Comparison of ENCODE assay signal across 11 cellular contexts in the genomic region with DNA sequence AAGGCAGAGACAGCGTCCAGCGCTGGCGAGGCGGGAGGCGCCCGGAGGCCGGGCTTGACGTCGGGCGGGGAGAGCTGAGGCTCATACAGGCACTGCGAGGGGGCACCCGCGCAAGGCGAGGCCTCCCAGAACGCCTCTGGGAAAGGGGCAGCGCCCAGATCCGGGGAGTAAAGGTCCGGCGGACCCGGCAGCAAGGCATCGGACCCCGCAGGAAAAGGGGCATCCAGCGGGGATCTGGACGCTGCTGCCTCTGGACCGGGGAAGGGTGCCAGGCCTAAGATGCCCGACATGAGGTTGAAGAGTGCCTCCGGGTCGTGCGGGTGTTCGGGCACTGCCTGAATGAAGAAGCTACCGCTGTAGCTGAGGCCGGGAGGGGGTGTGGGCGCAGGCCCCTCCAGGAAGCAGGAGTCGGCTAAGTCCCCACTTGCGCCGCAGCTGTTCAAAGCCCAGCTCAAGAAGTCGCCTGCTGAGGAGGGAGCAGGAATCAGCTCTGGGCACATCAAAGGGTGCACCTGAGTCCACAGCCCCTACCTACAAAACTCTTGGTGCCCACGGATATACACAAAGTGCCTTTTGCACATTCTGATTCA. TPM values are rescaled to one million over a fixed set of nuclear protein-coding genes. Genes with fewer than 3 reads are reported as not detected.
DNase-seq lines count a peak whose midpoint lies in the region; ATAC-seq, FAIRE-seq and TF ChIP-seq lines count a peak whose summit lies in the region.
"Had no signal": no experiment of that assay in that cellular context is flagged by ENCODE, and none has a peak within 500 bp of the region (broad histone marks: within the 10 kb centered on the region; RNA-seq: fewer than 3 reads in every experiment).

No MANE protein-coding gene starts in this region.

- peaks cover 57% of the 10 kb centered on the region for H3K27me3 Mint-ChIP-seq in CD8-positive, alpha-beta T cell (ENCODE audit: low read depth)
- peaks cover 35% of the 10 kb centered on the region for H3K27me3 Mint-ChIP-seq in activated B cell treated with CpG ODN at 0.5 μM for 24 hours

- TF ChIP-seq POLR2A in A549 (IDR thresholded peaks at IDR 0.05; ENCODE audit: low read length) (no peak), GM12892 (IDR thresholded peaks at IDR 0.05; ENCODE audit: low read depth, low read length) (no peak)

- no peak overlapping the region for H3K27ac Mint-ChIP-seq in CD8-positive, alpha-beta T cell
- no peak overlapping the region for H3K27ac Mint-ChIP-seq in activated B cell treated with CpG ODN at 0.5 μM for 24 hours

- intact Hi-C loops in CD8-positive, alpha-beta T cell (cut with DNase I, micrococcal nuclease) = loop anchor here (2.0 to 10.0 kb wide), 7 partner anchors 60 to 1665 kb away; a partner anchor contains a TSS
- intact Hi-C loops in activated B cell treated with CpG ODN at 0.5 μM for 24 hours (cut with micrococcal nuclease) = loop anchor here (5.0 to 10.0 kb wide), 4 partner anchors 40 to 1148 kb away; a partner anchor contains a TSS

- H3K4me2 ChIP-seq in A549 = peak overlapping the region; percentile 95

- H3K4me3 ChIP-seq in A549 = peak overlapping the region; percentile 58; the same call in 2 of the 3 replicates
- no peak overlapping the region for H3K4me3 ChIP-seq in CD8-positive, alpha-beta T cell (ENCODE audit: low read depth, low read length)
- H3K4me3 ChIP-seq in iPS DF 6.9 (ENCODE audit: low read length) = peak overlapping the region; percentile 30; the same call in 1 of the 2 replicates

- H3K4me1 ChIP-seq in A549 (peaks cover 18% of the 10 kb centered on the region; the same call in 2 of the 3 replicates), iPS DF 6.9 (ENCODE audit: control insufficient read depth, insufficient read depth, low read length) (peaks cover 3% of the 10 kb centered on the region; the same call in 1 of the 2 replicates)
- H3K4me1 ChIP-seq in CD8-positive, alpha-beta T cell (ENCODE audit: insufficient read depth, low read length) = peaks cover 26% of the 10 kb centered on the region

- no peak for TF ChIP-seq CTCF in A549 (IDR thresholded peaks at IDR 0.05)
- TF ChIP-seq CTCF in CD8-positive, alpha-beta T cell (IDR thresholded peaks at IDR 0.05) = no peak
- TF ChIP-seq CTCF in activated B cell treated with CpG ODN at 0.5 μM for 24 hours (IDR thresholded peaks at IDR 0.05) = no peak

- no peak for TF ChIP-seq RAD21 in A549 (conservative IDR thresholded peaks at IDR 0.05 in 1 of 2, IDR thresholded peaks at IDR 0.05 in 1 of 2)

- H3K36me3 Mint-ChIP-seq in CD8-positive, alpha-beta T cell = no peaks in the 10 kb centered on the region
- H3K36me3 Mint-ChIP-seq in activated B cell treated with CpG ODN at 0.5 μM for 24 hours (ENCODE audit: low read depth) = no peaks in the 10 kb centered on the region

- ATAC-seq in A549 = peak in 1 of 2 experiments; percentile 17; a peak in 3 of 6 replicates
- no peak for ATAC-seq in CD8-positive, alpha-beta T cell
- ATAC-seq in activated B cell treated with CpG ODN at 0.5 μM for 24 hours (ENCODE audit: low read depth) = no peak
- ATAC-seq: HCT116 had no signal

- TF ChIP-seq EP300 in A549 (IDR thresholded peaks at IDR 0.05) = no peak

- H3K9me3 ChIP-seq in A549 = peaks cover 5% of the 10 kb centered on the region; the same call in 2 of the 3 replicates
- H3K9me3 ChIP-seq in CD8-positive, alpha-beta T cell (ENCODE audit: low read length) = no peaks in the 10 kb centered on the region
- H3K9me3 ChIP-seq in iPS DF 6.9 (ENCODE audit: control insufficient read depth, insufficient read depth, low read length) = no peaks in the 10 kb centered on the region

- FAIRE-seq in A549 (lab: Jason Lieb, UNC) (no peak), GM12892 (lab: Jason Lieb, UNC) (no peak)

- WGBS in A549 (ENCODE audit: missing lambda C conversion rate) = 0% methylated on average over 5 of the region's 38 CpGs
- WGBS in iPS DF 6.9 (ENCODE audit: insufficient coverage, insufficient read length) = no CpG with 5 or more reads among the region's 38 CpGs

- peaks cover 33% of the 10 kb centered on the region for H3K27me3 ChIP-seq in CD8-positive, alpha-beta T cell (ENCODE audit: insufficient read depth, low read length)
- H3K27me3 ChIP-seq in iPS DF 6.9 (ENCODE audit: control insufficient read depth, insufficient read depth, low read length) = peaks cover 25% of the 10 kb centered on the region

- POLR2A ChIA-PET in A549 (lab: Yijun Ruan, JAX) = no interaction called here
- POLR2A ChIA-PET in CD8-positive, alpha-beta T cell (lab: Charles Lee) = interaction anchor here (1.6 to 3.9 kb wide), 2 partner anchors 59 to 93 kb away, joined by 4 to 16 read pairs; a partner anchor contains a TSS
- POLR2A ChIA-PET in activated B cell treated with CpG ODN at 0.5 μM for 24 hours (lab: Charles Lee) = no interaction called here

- no peak overlapping the region for H3K27ac ChIP-seq in A549
- H3K27ac ChIP-seq in CD8-positive, alpha-beta T cell (ENCODE audit: low read depth, low read length) = no peak overlapping the region
- no peak overlapping the region for H3K27ac ChIP-seq in iPS DF 6.9 (ENCODE audit: low read length)

- H3K9me3 Mint-ChIP-seq in CD8-positive, alpha-beta T cell = no peaks in the 10 kb centered on the region
- H3K9me3 Mint-ChIP-seq in activated B cell treated with CpG ODN at 0.5 μM for 24 hours = no peaks in the 10 kb centered on the region

- peaks cover 14% of the 10 kb centered on the region for H3K4me1 Mint-ChIP-seq in CD8-positive, alpha-beta T cell (ENCODE audit: low read depth)
- H3K4me1 Mint-ChIP-seq in activated B cell treated with CpG ODN at 0.5 μM for 24 hours = peaks cover 28% of the 10 kb centered on the region

- DNase-seq in A549 (ENCODE audit: low read depth in 1 of 2, low spot score in 1 of 2) (no peak), activated B cell treated with CpG ODN at 0.5 μM for 24 hours (no peak), iPS DF 6.9 (ENCODE audit: low read depth, low spot score) (no peak), GM12892 (ENCODE audit: insufficient read length) (no peak), EL (no peak), NCI-H1092 (lab: John Stamatoyannopoulos, UW) (no peak)
- peak in 1 of 7 experiments; percentile 7 for DNase-seq in CD8-positive, alpha-beta T cell
- DNase-seq in stimulated activated CD8-positive, alpha-beta memory T cell treated with anti-CD3 and anti-CD28 coated beads, Interleukin-4, amount 100 ng/mL, for 48 hours = no peak
- DNase-seq: MV-4-11 had no signal

- H3K4me3 Mint-ChIP-seq in CD8-positive, alpha-beta T cell = peak overlapping the region; percentile 71
- peak overlapping the region; percentile 52 for H3K4me3 Mint-ChIP-seq in activated B cell treated with CpG ODN at 0.5 μM for 24 hours

- CTCF ChIA-PET in A549 (lab: Yijun Ruan, JAX) (interaction anchor here (0.9 to 8.9 kb wide), 10 partner anchors 8 to 115 kb away, joined by 3 to 107 read pairs (median 8); a partner anchor contains a TSS), activated B cell treated with CpG ODN at 0.5 μM for 24 hours (lab: Charles Lee) (no interaction called here)
- CTCF ChIA-PET in CD8-positive, alpha-beta T cell (lab: Charles Lee) = no interaction called here

- no peaks in the 10 kb centered on the region for H3K36me3 ChIP-seq in CD8-positive, alpha-beta T cell (ENCODE audit: insufficient read depth, low read length)
- no peaks in the 10 kb centered on the region for H3K36me3 ChIP-seq in iPS DF 6.9 (ENCODE audit: control insufficient read depth, insufficient read depth, low read length)

TF ChIP-seq in A549, 52 proteins besides CTCF, POLR2A, EP300 and RAD21 (continues in another document):
- TF ChIP-seq RARB (CRISPR knock-in tag; IDR thresholded peaks at IDR 0.05) = no peak
- no peak for TF ChIP-seq TP53 (CRISPR knock-in tag; IDR thresholded peaks at IDR 0.05)
- TF ChIP-seq, protein P1, sequence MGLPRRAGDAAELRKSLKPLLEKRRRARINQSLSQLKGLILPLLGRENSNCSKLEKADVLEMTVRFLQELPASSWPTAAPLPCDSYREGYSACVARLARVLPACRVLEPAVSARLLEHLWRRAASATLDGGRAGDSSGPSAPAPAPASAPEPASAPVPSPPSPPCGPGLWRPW (IDR thresholded peaks at IDR 0.05) = no peak
- no peak for TF ChIP-seq MAFK (IDR thresholded peaks at IDR 0.05; ENCODE audit: partially characterized antibody)

RNA-seq across cellular contexts. Expression of a gene that starts 0.9 kb away (rescaled TPM):
- polyA plus RNA-seq in A549 (2011; rRNA removed) (0.03 TPM in 1 of 2 replicates, not detected in the other), A549 (2017; fragmentation: RNase III; extraction: RNeasy Plus Mini Kit Qiagen cat#74134 plus additional on column Dnase treatment) (not detected in 3 replicates)
- 0.05 and 0.12 TPM in 2 replicates for polyA plus RNA-seq in A549 (2012; cell fraction: cytosol; rRNA removed)
- polyA plus RNA-seq in A549 (2012; cell fraction: nucleus; rRNA removed) = 0.18 and 0.26 TPM in 2 replicates
- 0.10 TPM in 1 of 2 replicates, not detected in the other for polyA minus RNA-seq in A549 (2011; rRNA and poly(A)+ RNA removed)
- under 1 TPM; 0.14 to 0.22 TPM for total RNA-seq in CD8-positive, alpha-beta T cell
- total RNA-seq in activated B cell treated with CpG ODN at 0.5 μM for 24 hours = 0.20 TPM in 1 of 2 replicates, not detected in the other
- not detected for polyA plus RNA-seq in GM12892 (2012; ENCODE audit: missing spikeins)
- total RNA-seq: lower leg skin had no signal

RNA-seq across cellular contexts. Expression of a gene that starts 8.1 kb away (rescaled TPM):
- polyA plus RNA-seq in A549 (2011; rRNA removed) = 3.2 and 4.8 TPM in 2 replicates
- polyA plus RNA-seq in A549 (2012; cell fraction: cytosol; rRNA removed) = 2.9 and 4.4 TPM in 2 replicates
- 12.7 and 13.0 TPM in 2 replicates for polyA plus RNA-seq in A549 (2012; cell fraction: nucleus; rRNA removed)
- polyA plus RNA-seq in A549 (2017; fragmentation: RNase III; extraction: RNeasy Plus Mini Kit Qiagen cat#74134 plus additional on column Dnase treatment) = 5.0 to 7.0 TPM (median 6.4 TPM) in 3 replicates
- polyA minus RNA-seq in A549 (2011; rRNA and poly(A)+ RNA removed) = 4.7 and 5.1 TPM in 2 replicates
- 10 to 100 TPM; 22.1 to 23.6 TPM for total RNA-seq in CD8-positive, alpha-beta T cell
- 21.4 and 25.7 TPM in 2 replicates for total RNA-seq in activated B cell treated with CpG ODN at 0.5 μM for 24 hours
- polyA plus RNA-seq in GM12892 (2012; ENCODE audit: missing spikeins) = 17.7 TPM

RNA-seq across cellular contexts. Expression of a gene that starts 58.3 kb away (rescaled TPM):
- polyA plus RNA-seq in A549 (2011; rRNA removed) (685 and 775 TPM in 2 replicates), A549 (2017; fragmentation: RNase III; extraction: RNeasy Plus Mini Kit Qiagen cat#74134 plus additional on column Dnase treatment) (750 to 850 TPM (median 838 TPM) in 3 replicates)
- 758 and 765 TPM in 2 replicates for polyA plus RNA-seq in A549 (2012; cell fraction: cytosol; rRNA removed)
- polyA plus RNA-seq in A549 (2012; cell fraction: nucleus; rRNA removed) = 705 and 733 TPM in 2 replicates
- 729 and 802 TPM in 2 replicates for polyA minus RNA-seq in A549 (2011; rRNA and poly(A)+ RNA removed)
- 10 to 100 TPM; 93.1 to 96.3 TPM for total RNA-seq in CD8-positive, alpha-beta T cell
- total RNA-seq in activated B cell treated with CpG ODN at 0.5 μM for 24 hours = 295 and 307 TPM in 2 replicates
- polyA plus RNA-seq in GM12892 (2012; ENCODE audit: missing spikeins) = 400 TPM

RNA-seq across cellular contexts. Expression of a gene that starts 59.4 kb away (rescaled TPM):
- polyA plus RNA-seq in A549 (2011; rRNA removed) (9.5 and 11.2 TPM in 2 replicates), A549 (2017; fragmentation: RNase III; extraction: RNeasy Plus Mini Kit Qiagen cat#74134 plus additional on column Dnase treatment) (12.1 to 13.9 TPM (median 12.4 TPM) in 3 replicates)
- 19.3 and 26.0 TPM in 2 replicates for polyA plus RNA-seq in A549 (2012; cell fraction: cytosol; rRNA removed)
- polyA plus RNA-seq in A549 (2012; cell fraction: nucleus; rRNA removed) = 11.1 and 12.5 TPM in 2 replicates
- 12.2 and 14.2 TPM in 2 replicates for polyA minus RNA-seq in A549 (2011; rRNA and poly(A)+ RNA removed)
- 1 to 10 TPM; 2.4 to 3.4 TPM for total RNA-seq in CD8-positive, alpha-beta T cell
- 4.6 and 4.7 TPM in 2 replicates for total RNA-seq in activated B cell treated with CpG ODN at 0.5 μM for 24 hours
- polyA plus RNA-seq in GM12892 (2012; ENCODE audit: missing spikeins) = 9.5 TPM
